11 cellular contexts compared by ENCODE assay signal in genomic region chr1:103517380-103518047, GRCh38. TPM values are rescaled to one million over a fixed set of nuclear protein-coding genes. Genes with fewer than 3 reads are reported as not detected.
A peak's percentile ranks its signal among the peaks of the same experiment; 100 is the strongest.
DNase-seq lines count a peak whose midpoint lies in the region; ATAC-seq and TF ChIP-seq lines count a peak whose summit lies in the region.
"Had no signal": no experiment of that assay in that cellular context is flagged by ENCODE, and none has a peak within 500 bp of the region (broad histone marks: within the 10 kb centered on the region; RNA-seq: fewer than 3 reads in every experiment).

No MANE protein-coding gene starts in this region.

- H3K27me3 Mint-ChIP-seq in activated T-cell treated with anti-CD3 and anti-CD28 coated beads, Interleukin-2, amount 50 U/mL, for 24 hours: no peaks in the 10 kb centered on the region
- H3K27me3 Mint-ChIP-seq in IgD-negative memory B cell: no peaks in the 10 kb centered on the region
- no peaks in the 10 kb centered on the region for H3K27me3 Mint-ChIP-seq in stimulated activated memory B cell treated with anti-CD40 and anti-IgM and Interleukin-4, amounts not matched to agents 10 μg/mL and 1 μg/mL and 100 μg/mL, for 72 hours

- H3K36me3 Mint-ChIP-seq in activated T-cell treated with anti-CD3 and anti-CD28 coated beads, Interleukin-2, amount 50 U/mL, for 24 hours (ENCODE audit: low read depth): peaks cover 1% of the 10 kb centered on the region
- peaks cover 2% of the 10 kb centered on the region for H3K36me3 Mint-ChIP-seq in IgD-negative memory B cell
- H3K36me3 Mint-ChIP-seq in stimulated activated memory B cell treated with anti-CD40 and anti-IgM and Interleukin-4, amounts not matched to agents 10 μg/mL and 1 μg/mL and 100 μg/mL, for 72 hours: no peaks in the 10 kb centered on the region
- H3K36me3 Mint-ChIP-seq: mesothelial cell of epicardium had no signal

- peak overlapping the region; percentile 26 for H3K4me3 Mint-ChIP-seq in activated T-cell treated with anti-CD3 and anti-CD28 coated beads, Interleukin-2, amount 50 U/mL, for 24 hours
- peak overlapping the region in 3 of 4 donors; percentile 35 to 67 (median 55) for H3K4me3 Mint-ChIP-seq in IgD-negative memory B cell
- H3K4me3 Mint-ChIP-seq in stimulated activated memory B cell treated with anti-CD40 and anti-IgM and Interleukin-4, amounts not matched to agents 10 μg/mL and 1 μg/mL and 100 μg/mL, for 72 hours: peak overlapping the region; percentile 63
- H3K4me3 Mint-ChIP-seq: mesothelial cell of epicardium had no signal

- no peak for TF ChIP-seq CTCF in mucosa of descending colon (IDR thresholded peaks at IDR 0.05)

- H3K36me3 ChIP-seq in MG63: no peaks in the 10 kb centered on the region
- H3K36me3 ChIP-seq in mucosa of descending colon (ENCODE audit: low read depth): no peaks in the 10 kb centered on the region

- peaks cover 36% of the 10 kb centered on the region for H3K4me1 Mint-ChIP-seq in activated T-cell treated with anti-CD3 and anti-CD28 coated beads, Interleukin-2, amount 50 U/mL, for 24 hours (ENCODE audit: low read depth)
- peaks cover 0 to 7% (median 4%) of the 10 kb centered on the region in 3 donors for H3K4me1 Mint-ChIP-seq in IgD-negative memory B cell
- peaks cover 17% of the 10 kb centered on the region for H3K4me1 Mint-ChIP-seq in stimulated activated memory B cell treated with anti-CD40 and anti-IgM and Interleukin-4, amounts not matched to agents 10 μg/mL and 1 μg/mL and 100 μg/mL, for 72 hours

- no peaks in the 10 kb centered on the region for H3K4me1 ChIP-seq in mucosa of descending colon (ENCODE audit: low read depth)

- no peak for DNase-seq in activated T-cell treated with anti-CD3 and anti-CD28 coated beads, Interleukin-2, amount 50 U/mL, for 24 hours
- DNase-seq in activated T-cell treated with anti-CD3 and anti-CD28 coated beads for 4 hours (no peak), MG63 (no peak), mucosa of descending colon (no peak), SK-N-DZ (ENCODE audit: low spot score) (no peak)
- DNase-seq: NCI-H526; stimulated activated CD4-positive, alpha-beta T cell treated with anti-CD3 and anti-CD28 coated beads, Interleukin-1b, Interleukin-23, amount 100 ng/mL, for 48 hours had no signal

- no peak overlapping the region for H3K4me3 ChIP-seq in MG63
- no peak overlapping the region for H3K4me3 ChIP-seq in mucosa of descending colon

- H3K9me3 ChIP-seq in MG63 (no peaks in the 10 kb centered on the region), mucosa of descending colon (no peaks in the 10 kb centered on the region)

- ATAC-seq in HG02678 (IDR thresholded peaks at IDR 0.05; ENCODE audit: unreplicated experiment): peak; percentile 77
- peak; percentile 85 for ATAC-seq in stimulated activated memory B cell treated with anti-CD40 and anti-IgM and Interleukin-4, amounts not matched to agents 10 μg/mL and 1 μg/mL and 100 μg/mL, for 72 hours
- no peak for ATAC-seq in mucosa of descending colon

- H3K27me3 ChIP-seq in MG63: no peaks in the 10 kb centered on the region

- no peaks in the 10 kb centered on the region for H3K9me3 Mint-ChIP-seq in activated T-cell treated with anti-CD3 and anti-CD28 coated beads, Interleukin-2, amount 50 U/mL, for 24 hours
- H3K9me3 Mint-ChIP-seq in IgD-negative memory B cell: peaks cover 0 to 1% (median 0%) of the 10 kb centered on the region in 3 donors
- H3K9me3 Mint-ChIP-seq in stimulated activated memory B cell treated with anti-CD40 and anti-IgM and Interleukin-4, amounts not matched to agents 10 μg/mL and 1 μg/mL and 100 μg/mL, for 72 hours: no peaks in the 10 kb centered on the region
- H3K9me3 Mint-ChIP-seq: mesothelial cell of epicardium had no signal

- intact Hi-C loops in mucosa of descending colon (cut with DNase I, micrococcal nuclease): no loop called here

- peak overlapping the region; percentile 87 for H3K27ac Mint-ChIP-seq in activated T-cell treated with anti-CD3 and anti-CD28 coated beads, Interleukin-2, amount 50 U/mL, for 24 hours
- H3K27ac Mint-ChIP-seq in IgD-negative memory B cell: peak overlapping the region in 1 of 3 donors; percentile 86
- H3K27ac Mint-ChIP-seq in stimulated activated memory B cell treated with anti-CD40 and anti-IgM and Interleukin-4, amounts not matched to agents 10 μg/mL and 1 μg/mL and 100 μg/mL, for 72 hours: peak overlapping the region; percentile 78
- H3K27ac Mint-ChIP-seq: mesothelial cell of epicardium had no signal

RNA-seq across cellular contexts. Expression of gene RNPC3, which starts 8.0 kb away (rescaled TPM):
- polyA plus RNA-seq in IgD-negative memory B cell: 18.3 TPM
- total RNA-seq in MG63 (2014; rRNA removed; shearing (Covaris generic); ENCODE audit: low replicate concordance): 7.0 and 12.7 TPM in 2 replicates
- total RNA-seq in mucosa of descending colon: 10 to 100 TPM; 25.0 to 37.4 (median 32.2) TPM
- 15.8 and 20.8 TPM in 2 replicates for polyA plus RNA-seq in SK-N-DZ (2014; cell fraction: cytosol; rRNA removed)
- polyA plus RNA-seq in SK-N-DZ (2014; cell fraction: nucleus; rRNA removed): 69.8 and 78.1 TPM in 2 replicates

RNA-seq across cellular contexts. Expression of gene AMY2B, which starts 53.9 kb away (rescaled TPM):
- polyA plus RNA-seq in IgD-negative memory B cell: 2.7 TPM
- total RNA-seq in MG63 (2014; rRNA removed; shearing (Covaris generic); ENCODE audit: low replicate concordance): not detected in 2 replicates
- total RNA-seq in mucosa of descending colon: 10 to 100 TPM; 11.6 to 31.6 (median 21.2) TPM
- 1.4 and 1.6 TPM in 2 replicates for polyA plus RNA-seq in SK-N-DZ (2014; cell fraction: cytosol; rRNA removed)
- 18.6 and 19.3 TPM in 2 replicates for polyA plus RNA-seq in SK-N-DZ (2014; cell fraction: nucleus; rRNA removed)

Comparison
In these comparisons a context has a peak if more than half of its experiments do, and no peak if none do; other contexts are left out.
1. RNA of gene AMY2B, which starts 53.9 kb away (total RNA-seq): 11.6 to 31.6 TPM in mucosa of descending colon; not detected in MG63; every median in the first group is over 10 times any median in the second.
2. Peak in every context shown above with its lines, with median percentiles within 50 percentile points of each other: H3K4me3 Mint-ChIP-seq.